In genomic region chr10:33695536-33695935, GRCh38 we compare ENCODE assay signal across 2 cellular contexts.
TF ChIP-seq lines count a peak whose summit lies in the region.

No MANE protein-coding gene starts in this region.

TF ChIP-seq in HepG2, 621 proteins besides CTCF, POLR2A, EP300 and RAD21 (continues in another document):
- TF ChIP-seq STAG1 (CRISPR knock-in tag; IDR thresholded peaks at IDR 0.05): peak; percentile 55
- no peak for TF ChIP-seq TFDP2 (CRISPR knock-in tag; IDR thresholded peaks at IDR 0.05)
- TF ChIP-seq ZNF720 (CRISPR knock-in tag; IDR thresholded peaks at IDR 0.05): no peak
- TF ChIP-seq ZNF75D (CRISPR knock-in tag; IDR thresholded peaks at IDR 0.05; ENCODE audit: borderline replicate concordance): no peak
- no peak for TF ChIP-seq TCF7L2 (IDR thresholded peaks at IDR 0.05; ENCODE audit: low read depth, low read length)
- TF ChIP-seq HDAC1 (CRISPR knock-in tag; IDR thresholded peaks at IDR 0.05): 0 out of 2 replicates have a peak, but pooled peaks have one; percentile 18
- TF ChIP-seq SOX6 (IDR thresholded peaks at IDR 0.05): no peak
- TF ChIP-seq SOX6 (CRISPR knock-in tag; IDR thresholded peaks at IDR 0.05): no peak
- TF ChIP-seq KAT2B (IDR thresholded peaks at IDR 0.05; ENCODE audit: borderline replicate concordance, low read depth, low read length): no peak
- no peak for TF ChIP-seq ZKSCAN8 (CRISPR knock-in tag; IDR thresholded peaks at IDR 0.05; ENCODE audit: borderline replicate concordance)
- TF ChIP-seq BATF2 (CRISPR knock-in tag; IDR thresholded peaks at IDR 0.05): no peak
- no peak for TF ChIP-seq ZNF850 (CRISPR knock-in tag; conservative IDR thresholded peaks at IDR 0.05)
- no peak for TF ChIP-seq ZBTB38 (CRISPR knock-in tag; IDR thresholded peaks at IDR 0.05)
- peak; percentile 33; the same call in 1 of the 2 replicates for TF ChIP-seq ARID5B (CRISPR knock-in tag; IDR thresholded peaks at IDR 0.05)
- no peak for TF ChIP-seq NR2F2 (IDR thresholded peaks at IDR 0.05; ENCODE audit: borderline replicate concordance, low read depth)
- peak; percentile 34; the same call in 1 of the 2 replicates for TF ChIP-seq ZMYM4 (CRISPR knock-in tag; IDR thresholded peaks at IDR 0.05)
- no peak for TF ChIP-seq ZNF709 (CRISPR knock-in tag; IDR thresholded peaks at IDR 0.05)
- TF ChIP-seq HOXA5 (CRISPR knock-in tag; IDR thresholded peaks at IDR 0.05): no peak
- no peak for TF ChIP-seq ZNF775 (CRISPR knock-in tag; IDR thresholded peaks at IDR 0.05; ENCODE audit: borderline replicate concordance)
- TF ChIP-seq FOXA3 (CRISPR knock-in tag; IDR thresholded peaks at IDR 0.05): no peak
- TF ChIP-seq, protein P1, sequence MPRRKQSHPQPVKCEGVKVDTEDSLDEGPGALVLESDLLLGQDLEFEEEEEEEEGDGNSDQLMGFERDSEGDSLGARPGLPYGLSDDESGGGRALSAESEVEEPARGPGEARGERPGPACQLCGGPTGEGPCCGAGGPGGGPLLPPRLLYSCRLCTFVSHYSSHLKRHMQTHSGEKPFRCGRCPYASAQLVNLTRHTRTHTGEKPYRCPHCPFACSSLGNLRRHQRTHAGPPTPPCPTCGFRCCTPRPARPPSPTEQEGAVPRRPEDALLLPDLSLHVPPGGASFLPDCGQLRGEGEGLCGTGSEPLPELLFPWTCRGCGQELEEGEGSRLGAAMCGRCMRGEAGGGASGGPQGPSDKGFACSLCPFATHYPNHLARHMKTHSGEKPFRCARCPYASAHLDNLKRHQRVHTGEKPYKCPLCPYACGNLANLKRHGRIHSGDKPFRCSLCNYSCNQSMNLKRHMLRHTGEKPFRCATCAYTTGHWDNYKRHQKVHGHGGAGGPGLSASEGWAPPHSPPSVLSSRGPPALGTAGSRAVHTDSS (CRISPR knock-in tag; conservative IDR thresholded peaks at IDR 0.05): no peak
- no peak for TF ChIP-seq GLMP (CRISPR knock-in tag; IDR thresholded peaks at IDR 0.05; ENCODE audit: borderline replicate concordance)
- no peak for TF ChIP-seq ZNF7 (CRISPR knock-in tag; IDR thresholded peaks at IDR 0.05)
- TF ChIP-seq PAF1 (CRISPR knock-in tag; IDR thresholded peaks at IDR 0.05): no peak

TF ChIP-seq in H1, 55 proteins besides CTCF, POLR2A, EP300 and RAD21:
- no peak for TF ChIP-seq CHD2 (IDR thresholded peaks at IDR 0.05; ENCODE audit: low read length)
- TF ChIP-seq TAF7 (optimal IDR thresholded peaks at IDR 0.05; ENCODE audit: borderline replicate concordance, low read depth, low read length): no peak
- TF ChIP-seq CEBPB (IDR thresholded peaks at IDR 0.05; ENCODE audit: low read depth, low read length): no peak
- no peak for TF ChIP-seq YY1 (IDR thresholded peaks at IDR 0.05; ENCODE audit: low read depth, low read length)
- TF ChIP-seq BCL11A (IDR thresholded peaks at IDR 0.05; ENCODE audit: low read depth in 2 of 2, low read length in 2 of 2): no peak
- TF ChIP-seq POU5F1 (IDR thresholded peaks at IDR 0.05; ENCODE audit: low read depth, low read length): no peak
- no peak for TF ChIP-seq SIN3A (conservative IDR thresholded peaks at IDR 0.05 in 1 of 2, IDR thresholded peaks at IDR 0.05 in 1 of 2; ENCODE audit: low read depth in 1 of 2, low read length in 2 of 2)
- no peak for TF ChIP-seq GABPA (IDR thresholded peaks at IDR 0.05; ENCODE audit: borderline replicate concordance, insufficient read depth, low read length)
- no peak for TF ChIP-seq SUZ12 (IDR thresholded peaks at IDR 0.05; ENCODE audit: low read length)
- TF ChIP-seq MAFK (IDR thresholded peaks at IDR 0.05; ENCODE audit: low read depth, low read length): no peak
- TF ChIP-seq ZNF274 (IDR thresholded peaks at IDR 0.05; ENCODE audit: borderline replicate concordance, extremely low read depth, low read length): no peak
- no peak for TF ChIP-seq GTF2F1 (IDR thresholded peaks at IDR 0.05; ENCODE audit: borderline replicate concordance, low read depth, low read length)
- no peak for TF ChIP-seq RNF2 (IDR thresholded peaks at IDR 0.05; ENCODE audit: borderline replicate concordance, low read depth, low read length, missing control alignments, poor library complexity, severe bottlenecking)
- TF ChIP-seq SIRT6 (IDR thresholded peaks at IDR 0.05; ENCODE audit: low read length): no peak
- TF ChIP-seq RFX5 (IDR thresholded peaks at IDR 0.05; ENCODE audit: borderline replicate concordance, low read depth, low read length): no peak
- no peak for TF ChIP-seq RXRA (IDR thresholded peaks at IDR 0.05; ENCODE audit: insufficient read depth, low read depth, low read length)
- TF ChIP-seq TAF1 (IDR thresholded peaks at IDR 0.05; ENCODE audit: low read depth, low read length): no peak
